ENCODE assay signal across 28 cellular contexts in genomic region chr9:80635065-80635464, GRCh38.
"Had no signal": no experiment of that assay in that cellular context is flagged by ENCODE, and none has a peak within 500 bp of the region (broad histone marks: within the 10 kb centered on the region; RNA-seq: fewer than 3 reads in every experiment).

No MANE protein-coding gene starts in this region.

- H3K4me3 ChIP-seq: colonic mucosa, esophagus squamous epithelium, gastrocnemius medialis, heart right ventricle, left lung, lower lobe of right lung, mucosa of descending colon had no signal

- H3K36me3 ChIP-seq: colonic mucosa, esophagus squamous epithelium, gastrocnemius medialis, heart right ventricle, left lung, lower lobe of right lung had no signal

- FAIRE-seq: endometrium, islet of Langerhans, keratinocyte had no signal

- DNase-seq: colonic mucosa; cortex of kidney; effector CD8-positive, alpha-beta T cell; effector memory CD8-positive, alpha-beta T cell; endodermal cell; erythroblast; esophagus squamous epithelium; foreskin fibroblast; foreskin melanocyte; gastrocnemius medialis; glutamatergic neuron; head of caudate nucleus; heart right ventricle; hippocampal formation; left cardiac atrium; left lung; left ventricle myocardium superior; lower lobe of right lung; mesenchymal stem cell; mucosa of descending colon; naive B cell had no signal

- H3K27me3 ChIP-seq: colonic mucosa, esophagus squamous epithelium, gastrocnemius medialis, heart right ventricle, left lung had no signal

- H3K4me1 ChIP-seq: colonic mucosa, esophagus squamous epithelium, gastrocnemius medialis, heart right ventricle, left lung, lower lobe of right lung had no signal

- ATAC-seq: effector memory CD8-positive, alpha-beta T cell; esophagus mucosa; gastrocnemius medialis; heart right ventricle; left cardiac atrium; left lung; left ventricle myocardium superior; lower lobe of right lung; mucosa of descending colon had no signal

- H3K4me1 Mint-ChIP-seq: mesothelial cell of epicardium, naive B cell had no signal

- H3K27ac Mint-ChIP-seq: dendritic cell treated with granulocyte-macrophage colony-stimulating factor and Interleukin-4, amounts not matched to agents 40 ng/mL and 50 ng/mL, for 4 days; effector memory CD8-positive, alpha-beta T cell; endodermal cell; mesothelial cell of epicardium; naive B cell had no signal

- H3K4me3 Mint-ChIP-seq: dendritic cell treated with granulocyte-macrophage colony-stimulating factor and Interleukin-4, amounts not matched to agents 40 ng/mL and 50 ng/mL, for 4 days; effector memory CD8-positive, alpha-beta T cell; endodermal cell; mesothelial cell of epicardium; naive B cell had no signal

- H3K9me3 ChIP-seq: colonic mucosa, gastrocnemius medialis had no signal

- H3K27ac ChIP-seq: colonic mucosa, epithelial cell of prostate, esophagus squamous epithelium, gastrocnemius medialis, heart right ventricle, left lung, lower lobe of right lung had no signal

- H3K27me3 Mint-ChIP-seq: dendritic cell treated with granulocyte-macrophage colony-stimulating factor and Interleukin-4, amounts not matched to agents 40 ng/mL and 50 ng/mL, for 4 days; effector memory CD8-positive, alpha-beta T cell; naive B cell had no signal
